Comparison of ENCODE assay signal across 10 cellular contexts in genomic region chr5:93717162-93717561, GRCh38. TPM values are rescaled to one million over a fixed set of nuclear protein-coding genes. Genes with fewer than 3 reads are reported as not detected.
DNase-seq lines count a peak whose midpoint lies in the region; ATAC-seq and TF ChIP-seq lines count a peak whose summit lies in the region.
"Had no signal": no experiment of that assay in that cellular context is flagged by ENCODE, and none has a peak within 500 bp of the region (broad histone marks: within the 10 kb centered on the region; RNA-seq: fewer than 3 reads in every experiment).

No MANE protein-coding gene starts in this region.

- H3K27ac ChIP-seq in HEK293 (ENCODE audit: extremely low read depth, low read depth, low read length) (no peak overlapping the region), Peyer's patch (no peak overlapping the region), osteoblast (ENCODE audit: low read depth, low read length) (no peak overlapping the region)
- H3K27ac ChIP-seq: psoas muscle had no signal

- no peaks in the 10 kb centered on the region for H3K79me2 ChIP-seq in osteoblast (ENCODE audit: insufficient read depth, low read length)

- no peak overlapping the region for H2AFZ ChIP-seq in osteoblast (ENCODE audit: low read length)

- no peak for TF ChIP-seq POLR2A in Peyer's patch (IDR thresholded peaks at IDR 0.05)

- no peaks in the 10 kb centered on the region for H3K27me3 ChIP-seq in Peyer's patch
- no peaks in the 10 kb centered on the region for H3K27me3 ChIP-seq in osteoblast (ENCODE audit: insufficient read depth, low read length)

- H3K4me3 ChIP-seq in HEK293 (ENCODE audit: low read depth, low read length) (no peak overlapping the region), Peyer's patch (no peak overlapping the region), osteoblast (ENCODE audit: insufficient read depth, low read length) (no peak overlapping the region)
- H3K4me3 ChIP-seq: psoas muscle had no signal

- DNase-seq in NCI-H345 (lab: John Stamatoyannopoulos, UW) (peak; percentile 47), dermis blood vessel endothelial cell (peak; percentile 73), mucosa of gallbladder (ENCODE audit: low spot score) (peak; percentile 77), Peyer's patch (no peak), middle frontal gyrus (ENCODE audit: extremely low spot score, low spot score) (no peak), osteoblast (ENCODE audit: insufficient read length, low spot score, missing footprints) (no peak)
- DNase-seq: NCI-H2107, psoas muscle had no signal

- no peak for TF ChIP-seq CTCF in HEK293 (tag by site-specific recombination; IDR thresholded peaks at IDR 0.05)
- no peak for TF ChIP-seq CTCF in Peyer's patch (IDR thresholded peaks at IDR 0.05)
- no peak for TF ChIP-seq CTCF in osteoblast (IDR thresholded peaks at IDR 0.05; ENCODE audit: extremely low read depth, low read depth, low read length)

- POLR2A ChIA-PET in HEK293 (lab: Yijun Ruan, JAX) = interaction anchor here (1.0 kb wide), 1 partner anchor 135 kb away, joined by 6 read pairs; no protein-coding TSS in a partner anchor

- no peaks in the 10 kb centered on the region for H3K9me3 ChIP-seq in HEK293 (ENCODE audit: control insufficient read depth, insufficient read depth, low read depth, low read length)
- no peaks in the 10 kb centered on the region for H3K9me3 ChIP-seq in Peyer's patch
- H3K9me3 ChIP-seq in osteoblast (ENCODE audit: low read depth, low read length) = no peaks in the 10 kb centered on the region

- CTCF ChIA-PET in HEK293 (lab: Yijun Ruan, JAX) = interaction anchor here (0.7 to 1.0 kb wide), 2 partner anchors 84 to 724 kb away, joined by 3 to 5 read pairs; no protein-coding TSS in a partner anchor

- H3K4me2 ChIP-seq in osteoblast (ENCODE audit: insufficient read depth, low read length) = no peak overlapping the region

- H3K4me1 ChIP-seq in HEK293 (ENCODE audit: control insufficient read depth, insufficient read depth, low read length) = peaks cover 37% of the 10 kb centered on the region
- H3K4me1 ChIP-seq in Peyer's patch = peaks cover 0 to 4% (median 0%) of the 10 kb centered on the region in 4 donors
- H3K4me1 ChIP-seq in osteoblast (ENCODE audit: insufficient read depth, low read length) = peaks cover 2% of the 10 kb centered on the region
- H3K4me1 ChIP-seq: psoas muscle had no signal

- H3K36me3 ChIP-seq in HEK293 (ENCODE audit: control insufficient read depth in 2 of 2, insufficient read depth in 1 of 2, low read length in 2 of 2) = no peaks in the 10 kb centered on the region
- no peaks in the 10 kb centered on the region for H3K36me3 ChIP-seq in Peyer's patch
- no peaks in the 10 kb centered on the region for H3K36me3 ChIP-seq in osteoblast (ENCODE audit: insufficient read depth, low read length)

- no peaks in the 10 kb centered on the region for H4K20me1 ChIP-seq in osteoblast (ENCODE audit: insufficient read depth, low read length)

- ATAC-seq in HG03159 (IDR thresholded peaks at IDR 0.05; ENCODE audit: unreplicated experiment) = no peak
- ATAC-seq: psoas muscle had no signal

TF ChIP-seq in HEK293, 187 proteins besides CTCF, POLR2A, EP300 and RAD21:
- TF ChIP-seq, protein P1, sequence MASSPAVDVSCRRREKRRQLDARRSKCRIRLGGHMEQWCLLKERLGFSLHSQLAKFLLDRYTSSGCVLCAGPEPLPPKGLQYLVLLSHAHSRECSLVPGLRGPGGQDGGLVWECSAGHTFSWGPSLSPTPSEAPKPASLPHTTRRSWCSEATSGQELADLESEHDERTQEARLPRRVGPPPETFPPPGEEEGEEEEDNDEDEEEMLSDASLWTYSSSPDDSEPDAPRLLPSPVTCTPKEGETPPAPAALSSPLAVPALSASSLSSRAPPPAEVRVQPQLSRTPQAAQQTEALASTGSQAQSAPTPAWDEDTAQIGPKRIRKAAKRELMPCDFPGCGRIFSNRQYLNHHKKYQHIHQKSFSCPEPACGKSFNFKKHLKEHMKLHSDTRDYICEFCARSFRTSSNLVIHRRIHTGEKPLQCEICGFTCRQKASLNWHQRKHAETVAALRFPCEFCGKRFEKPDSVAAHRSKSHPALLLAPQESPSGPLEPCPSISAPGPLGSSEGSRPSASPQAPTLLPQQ (tag by site-specific recombination; IDR thresholded peaks at IDR 0.05) = peak; percentile 44; the same call in 1 of the 2 replicates
- TF ChIP-seq OSR2 (tag by site-specific recombination; IDR thresholded peaks at IDR 0.05) (0 out of 2 replicates have a peak, but pooled peaks have one; percentile 10), ZNF184 (tag by site-specific recombination; IDR thresholded peaks at IDR 0.05) (no peak), ZNF248 (tag by site-specific recombination; IDR thresholded peaks at IDR 0.05) (no peak), GLIS1 (tag by site-specific recombination; IDR thresholded peaks at IDR 0.05) (peak; percentile 40; the same call in 1 of the 2 replicates), HIC1 (tag by site-specific recombination; IDR thresholded peaks at IDR 0.05) (no peak), ZFP69B (tag by site-specific recombination; IDR thresholded peaks at IDR 0.05) (no peak), ZNF660 (tag by site-specific recombination; IDR thresholded peaks at IDR 0.05) (no peak), ZNF157 (tag by site-specific recombination; IDR thresholded peaks at IDR 0.05) (no peak), ZNF596 (tag by site-specific recombination; IDR thresholded peaks at IDR 0.05) (no peak), ZNF776 (tag by site-specific recombination; IDR thresholded peaks at IDR 0.05; ENCODE audit: borderline replicate concordance) (no peak), ZBTB20 (tag by site-specific recombination; IDR thresholded peaks at IDR 0.05) (no peak), ZNF292 (tag by site-specific recombination; IDR thresholded peaks at IDR 0.05; ENCODE audit: borderline replicate concordance, low read depth) (no peak), ZXDB (tag by site-specific recombination; IDR thresholded peaks at IDR 0.05) (no peak), ZNF266 (tag by site-specific recombination; IDR thresholded peaks at IDR 0.05; ENCODE audit: low read depth) (no peak), ZNF768 (tag by site-specific recombination; IDR thresholded peaks at IDR 0.05) (no peak)
- TF ChIP-seq, protein P2, sequence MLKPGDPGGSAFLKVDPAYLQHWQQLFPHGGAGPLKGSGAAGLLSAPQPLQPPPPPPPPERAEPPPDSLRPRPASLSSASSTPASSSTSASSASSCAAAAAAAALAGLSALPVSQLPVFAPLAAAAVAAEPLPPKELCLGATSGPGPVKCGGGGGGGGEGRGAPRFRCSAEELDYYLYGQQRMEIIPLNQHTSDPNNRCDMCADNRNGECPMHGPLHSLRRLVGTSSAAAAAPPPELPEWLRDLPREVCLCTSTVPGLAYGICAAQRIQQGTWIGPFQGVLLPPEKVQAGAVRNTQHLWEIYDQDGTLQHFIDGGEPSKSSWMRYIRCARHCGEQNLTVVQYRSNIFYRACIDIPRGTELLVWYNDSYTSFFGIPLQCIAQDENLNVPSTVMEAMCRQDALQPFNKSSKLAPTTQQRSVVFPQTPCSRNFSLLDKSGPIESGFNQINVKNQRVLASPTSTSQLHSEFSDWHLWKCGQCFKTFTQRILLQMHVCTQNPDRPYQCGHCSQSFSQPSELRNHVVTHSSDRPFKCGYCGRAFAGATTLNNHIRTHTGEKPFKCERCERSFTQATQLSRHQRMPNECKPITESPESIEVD (tag by site-specific recombination; IDR thresholded peaks at IDR 0.05) = 0 out of 2 replicates have a peak, but pooled peaks have one; percentile 24
- TF ChIP-seq, protein P3, sequence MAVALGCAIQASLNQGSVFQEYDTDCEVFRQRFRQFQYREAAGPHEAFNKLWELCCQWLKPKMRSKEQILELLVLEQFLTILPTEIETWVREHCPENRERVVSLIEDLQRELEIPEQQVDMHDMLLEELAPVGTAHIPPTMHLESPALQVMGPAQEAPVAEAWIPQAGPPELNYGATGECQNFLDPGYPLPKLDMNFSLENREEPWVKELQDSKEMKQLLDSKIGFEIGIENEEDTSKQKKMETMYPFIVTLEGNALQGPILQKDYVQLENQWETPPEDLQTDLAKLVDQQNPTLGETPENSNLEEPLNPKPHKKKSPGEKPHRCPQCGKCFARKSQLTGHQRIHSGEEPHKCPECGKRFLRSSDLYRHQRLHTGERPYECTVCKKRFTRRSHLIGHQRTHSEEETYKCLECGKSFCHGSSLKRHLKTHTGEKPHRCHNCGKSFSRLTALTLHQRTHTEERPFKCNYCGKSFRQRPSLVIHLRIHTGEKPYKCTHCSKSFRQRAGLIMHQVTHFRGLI (tag by site-specific recombination; IDR thresholded peaks at IDR 0.05) = no peak

RNA-seq across cellular contexts. Expression of gene POU5F2, which starts 24.2 kb away (rescaled TPM):
- total RNA-seq in dermis blood vessel endothelial cell (0.65 and 1.2 TPM in 2 replicates), mucosa of gallbladder (1.0 TPM), Peyer's patch (1 to 10 TPM; 3.5 to 8.3 (median 5.1) TPM), osteoblast (1.8 and 2.9 TPM in 2 replicates)

Comparison
In these comparisons a context has a peak if more than half of its experiments do, and no peak if none do; other contexts are left out.
1. DNase-seq: peak in NCI-H345 (single experiment), dermis blood vessel endothelial cell (single experiment) and mucosa of gallbladder (single experiment); none in Peyer's patch (0 of 3), middle frontal gyrus (single experiment) and osteoblast (single experiment).